Comparison of ENCODE assay signal across 8 cellular contexts in the genomic region with DNA sequence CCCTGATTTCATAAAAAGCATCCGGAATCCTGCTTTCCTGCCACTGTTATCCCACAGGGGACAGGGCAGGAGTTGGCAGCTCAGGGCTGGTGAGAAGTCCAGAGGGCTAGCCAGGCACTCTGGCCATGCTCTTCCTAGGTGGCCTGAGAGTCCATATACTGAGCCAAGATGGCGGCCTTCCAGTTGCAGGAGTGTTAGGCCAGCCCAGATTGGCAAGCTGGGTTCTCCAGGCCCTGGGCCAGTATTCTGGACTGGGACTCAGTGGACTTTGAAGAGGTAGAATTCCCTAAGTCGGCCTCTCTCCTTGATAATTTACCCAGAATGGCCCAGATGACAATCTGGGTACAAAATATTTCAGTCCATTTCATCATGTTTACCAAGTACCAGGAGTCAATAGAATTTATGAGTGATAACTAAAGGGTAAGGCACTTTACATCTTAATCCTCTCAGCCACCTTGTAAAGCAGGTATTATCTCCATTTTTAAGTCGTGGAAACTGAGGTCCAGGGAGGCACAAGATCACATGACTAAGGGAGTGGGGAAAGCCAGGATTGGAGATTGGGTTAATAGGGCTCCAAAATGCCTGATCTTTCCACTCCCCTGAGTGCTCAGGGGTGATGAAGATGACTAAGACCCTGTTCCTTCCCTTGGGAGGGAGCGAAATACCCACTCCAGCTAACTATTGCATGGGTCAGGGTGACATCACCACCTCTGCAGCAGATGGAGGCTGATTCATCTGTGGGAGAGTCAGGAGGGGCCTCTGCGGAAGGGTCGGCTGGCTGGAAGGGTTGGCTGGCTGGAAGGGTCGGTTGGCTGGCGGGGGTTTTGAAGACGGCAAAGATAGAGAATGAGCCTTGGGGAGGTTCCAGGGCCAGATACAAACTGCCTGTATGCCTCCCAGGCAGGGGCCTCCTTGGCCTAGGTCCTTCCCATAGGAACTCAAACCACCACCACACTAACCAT. TPM values are rescaled to one million over a fixed set of nuclear protein-coding genes. Genes with fewer than 3 reads are reported as not detected.
DNase-seq lines count a peak whose midpoint lies in the region; ATAC-seq and TF ChIP-seq lines count a peak whose summit lies in the region.

No MANE protein-coding gene starts in this region.

- H3K79me2 ChIP-seq in OCI-LY1 (ENCODE audit: insufficient read depth, low read length): no peaks in the 10 kb centered on the region

- intact Hi-C loops in left colon (cut with DNase I, micrococcal nuclease): no loop called here

- no peaks in the 10 kb centered on the region for H3K27me3 ChIP-seq in OCI-LY1 (ENCODE audit: insufficient read depth, low read length)
- no peaks in the 10 kb centered on the region for H3K27me3 ChIP-seq in stomach smooth muscle (ENCODE audit: control insufficient read depth in 1 of 2, insufficient read depth in 2 of 2, low read length in 2 of 2)
- H3K27me3 ChIP-seq in effector memory CD4-positive, alpha-beta T cell (replicated peaks; ENCODE audit: control insufficient read depth, insufficient read depth, low read length, poor library complexity, severe bottlenecking): no peaks in the 10 kb centered on the region

- H3K4me2 ChIP-seq in OCI-LY1 (ENCODE audit: low read length): peak overlapping the region; percentile 91

- H3F3A ChIP-seq in OCI-LY1 (ENCODE audit: insufficient read depth, low read length): no peaks in the 10 kb centered on the region; the same call in 1 of the 2 replicates

- H3K4me3 ChIP-seq in OCI-LY1 (ENCODE audit: low read depth, low read length, poor library complexity, severe bottlenecking): peak overlapping the region; percentile 72
- peak overlapping the region in 1 of 2 donors; percentile 70 for H3K4me3 ChIP-seq in stomach smooth muscle (ENCODE audit: low read length in 2 of 2)
- H3K4me3 ChIP-seq in effector memory CD4-positive, alpha-beta T cell (ENCODE audit: insufficient read depth, low read depth, low read length, poor library complexity, severe bottlenecking): no peak overlapping the region

- H3K9me2 ChIP-seq in OCI-LY1 (ENCODE audit: low read depth, low read length): no peaks in the 10 kb centered on the region

- H3K27ac Mint-ChIP-seq in central memory CD8-positive, alpha-beta T cell (ENCODE audit: low read depth): peak overlapping the region; percentile 86

- H3K27me3 Mint-ChIP-seq in central memory CD8-positive, alpha-beta T cell: no peaks in the 10 kb centered on the region

- peaks cover 19% of the 10 kb centered on the region for H3K4me1 ChIP-seq in OCI-LY1 (ENCODE audit: insufficient read depth, low read length, severe bottlenecking)
- peaks cover 41% of the 10 kb centered on the region for H3K4me1 ChIP-seq in stomach smooth muscle (ENCODE audit: control insufficient read depth, insufficient read depth, low read length)
- peaks cover 15% of the 10 kb centered on the region for H3K4me1 ChIP-seq in effector memory CD4-positive, alpha-beta T cell (ENCODE audit: control insufficient read depth, insufficient read depth, low read length, poor library complexity, severe bottlenecking)

- H3K27ac ChIP-seq in OCI-LY1 (ENCODE audit: low read depth, low read length, poor library complexity, severe bottlenecking) (no peak overlapping the region), stomach smooth muscle (ENCODE audit: low read length) (peak overlapping the region; percentile 87)
- no peak overlapping the region for H3K27ac ChIP-seq in effector memory CD4-positive, alpha-beta T cell (ENCODE audit: insufficient read depth, low read length, poor library complexity, severe bottlenecking)

- no peak for ATAC-seq in central memory CD8-positive, alpha-beta T cell (replicated peaks; ENCODE audit: extremely low read depth, poor library complexity, severe bottlenecking)
- no peak for ATAC-seq in left colon

- H3K9ac ChIP-seq in OCI-LY1 (ENCODE audit: low read length) (peak overlapping the region; percentile 72; the same call in 1 of the 2 replicates), stomach smooth muscle (ENCODE audit: low read length in 2 of 2) (peak overlapping the region; percentile 58 to 72)

- no peaks in the 10 kb centered on the region for H3K36me3 ChIP-seq in OCI-LY1 (ENCODE audit: insufficient read depth, low read length)
- H3K36me3 ChIP-seq in stomach smooth muscle (ENCODE audit: control insufficient read depth in 2 of 2, insufficient read depth in 2 of 2, low read length in 2 of 2): peaks cover 0 to 4% of the 10 kb centered on the region in 2 donors
- H3K36me3 ChIP-seq in effector memory CD4-positive, alpha-beta T cell (ENCODE audit: control insufficient read depth, insufficient read depth, low read length): no peaks in the 10 kb centered on the region

- H3K9me3 ChIP-seq in OCI-LY1 (ENCODE audit: low read length) (no peaks in the 10 kb centered on the region), stomach smooth muscle (ENCODE audit: control insufficient read depth in 2 of 2, low read length in 2 of 2) (no peaks in the 10 kb centered on the region)
- no peaks in the 10 kb centered on the region for H3K9me3 ChIP-seq in effector memory CD4-positive, alpha-beta T cell (ENCODE audit: control insufficient read depth, low read length)

- no peak for TF ChIP-seq CTCF in OCI-LY1 (IDR thresholded peaks at IDR 0.05; ENCODE audit: low read length)

- peaks cover 9% of the 10 kb centered on the region for H3K36me3 Mint-ChIP-seq in central memory CD8-positive, alpha-beta T cell (ENCODE audit: insufficient read depth)

- H2AFZ ChIP-seq in OCI-LY1 (ENCODE audit: low read length): no peak overlapping the region

- no peaks in the 10 kb centered on the region for H4K20me1 ChIP-seq in OCI-LY1 (ENCODE audit: insufficient read depth, low read length)

- no peaks in the 10 kb centered on the region for H3K9me3 Mint-ChIP-seq in central memory CD8-positive, alpha-beta T cell

- DNase-seq in SIG-M5 treated with dmso at 0.1 percent for 504 hours (lab: John Stamatoyannopoulos, UW; ENCODE audit: unreplicated experiment) (peak; percentile 61), SIG-M5 (lab: John Stamatoyannopoulos, UW) (no peak), left colon (peak; percentile 23 to 51), NCI-H2081 (lab: John Stamatoyannopoulos, UW) (no peak)
- no peak for DNase-seq in central memory CD8-positive, alpha-beta T cell (ENCODE audit: low spot score in 2 of 2)
- DNase-seq in effector memory CD4-positive, alpha-beta T cell: no peak

- H3K4me3 Mint-ChIP-seq in central memory CD8-positive, alpha-beta T cell: peak overlapping the region; percentile 82

- H3K4me1 Mint-ChIP-seq in central memory CD8-positive, alpha-beta T cell: peaks cover 34% of the 10 kb centered on the region

RNA-seq across cellular contexts. Expression of a gene that starts 1.2 kb away (rescaled TPM):
- 10 to 100 TPM; 26.6 to 32.6 TPM for total RNA-seq in left colon

RNA-seq across cellular contexts. Expression of a gene that starts 48.5 kb away (rescaled TPM):
- not detected for total RNA-seq in left colon

RNA-seq across cellular contexts. Expression of a gene that starts 48.6 kb away (rescaled TPM):
- 10 to 100 TPM; 51.1 to 60.2 TPM for total RNA-seq in left colon

RNA-seq across cellular contexts. Expression of a gene that starts 55.6 kb away (rescaled TPM):
- total RNA-seq in left colon: 100 to 1,000 TPM; 362 to 388 TPM

Comparison
In these comparisons a context has a peak if more than half of its experiments do, and no peak if none do; other contexts are left out.
1. DNase-seq: peak in SIG-M5 treated with dmso at 0.1 percent for 504 hours (single experiment) and left colon (2 of 2); none in SIG-M5 (single experiment), central memory CD8-positive, alpha-beta T cell (0 of 2), effector memory CD4-positive, alpha-beta T cell (0 of 3) and NCI-H2081 (0 of 2).